21 cellular contexts compared by ENCODE assay signal in genomic region chr20:34143951-34144350, GRCh38. TPM values are rescaled to one million over a fixed set of nuclear protein-coding genes. Genes with fewer than 3 reads are reported as not detected.
DNase-seq lines count a peak whose midpoint lies in the region; ATAC-seq and TF ChIP-seq lines count a peak whose summit lies in the region.
"Had no signal": no experiment of that assay in that cellular context is flagged by ENCODE, and none has a peak within 500 bp of the region (broad histone marks: within the 10 kb centered on the region; RNA-seq: fewer than 3 reads in every experiment).

No MANE protein-coding gene starts in this region.

- no peaks in the 10 kb centered on the region for H3K27me3 ChIP-seq in gastrocnemius medialis

- in situ Hi-C loops in gastrocnemius medialis (cut with MboI; ENCODE audit: low sequenced_read_pairs in 4 of 4): loop anchor here in 1 of 4 donors (25.0 kb wide), 1 partner anchor 682 kb away; no protein-coding TSS in a partner anchor

- no peak for TF ChIP-seq POLR2A in gastrocnemius medialis (IDR thresholded peaks at IDR 0.05)

- intact Hi-C loops in gastrocnemius medialis (cut with DNase I; ENCODE audit: low total_unique reads): no loop called here

- ATAC-seq in HG03135 (IDR thresholded peaks at IDR 0.05; ENCODE audit: unreplicated experiment): no peak
- no peak for ATAC-seq in gastrocnemius medialis
- ATAC-seq: effector memory CD8-positive, alpha-beta T cell; stimulated activated naive CD8-positive, alpha-beta T cell treated with anti-CD3 and anti-CD28 coated beads, Interleukin-15, Interleukin-2, amounts not matched to agents 100 U/mL and 50 U/mL, for 24 hours had no signal

- TF ChIP-seq CTCF in choroid plexus epithelial cell (conservative IDR thresholded peaks at IDR 0.05; ENCODE audit: low read depth, low read length): no peak
- no peak for TF ChIP-seq CTCF in gastrocnemius medialis (IDR thresholded peaks at IDR 0.05 in 4 of 5, conservative IDR thresholded peaks at IDR 0.05 in 1 of 5)

- WGBS in mesodermal cell (ENCODE audit: insufficient coverage in 2 of 2), 2 experiments: 50% methylated on average over 1 of the region's 7 CpGs; no CpG with 5 or more reads in 1 of the 2 experiments

- H3K4me3 ChIP-seq in choroid plexus epithelial cell (ENCODE audit: low read depth, low read length) (no peak overlapping the region), mesodermal cell (ENCODE audit: extremely low read depth, insufficient read depth, low read length, poor library complexity, severe bottlenecking) (no peak overlapping the region), gastrocnemius medialis (no peak overlapping the region)
- H3K4me3 ChIP-seq: tibial nerve had no signal

- peaks cover 7% of the 10 kb centered on the region for H3K4me1 ChIP-seq in mesodermal cell (ENCODE audit: control insufficient read depth, insufficient read depth, low read length, poor library complexity, severe bottlenecking)
- H3K4me1 ChIP-seq in gastrocnemius medialis: no peaks in the 10 kb centered on the region
- H3K4me1 ChIP-seq: tibial nerve had no signal

- H3K27ac ChIP-seq in mesodermal cell (ENCODE audit: low read depth, low read length, severe bottlenecking): peak overlapping the region; percentile 16
- H3K27ac ChIP-seq in gastrocnemius medialis: no peak overlapping the region
- H3K27ac ChIP-seq: HL-60, KMS-11, tibial nerve had no signal

- no peaks in the 10 kb centered on the region for H3K9me3 ChIP-seq in mesodermal cell (ENCODE audit: control insufficient read depth, low read length)
- H3K9me3 ChIP-seq in gastrocnemius medialis: no peaks in the 10 kb centered on the region
- H3K9me3 ChIP-seq: tibial nerve had no signal

- DNase-seq in ELR (ENCODE audit: low read depth) (peak; percentile 58), NCI-H226 (peak; percentile 47), choroid plexus epithelial cell (ENCODE audit: low read depth) (peak; percentile 18), NOMO-1 treated with dmso at 0.1 percent for 144 hours (lab: John Stamatoyannopoulos, UW; ENCODE audit: unreplicated experiment) (no peak), OCI-M2 (lab: John Stamatoyannopoulos, UW; ENCODE audit: unreplicated experiment) (no peak), gastrocnemius medialis (no peak)
- DNase-seq: activated naive CD4-positive, alpha-beta T cell treated with Interleukin-2 at 50 U/mL for 16 hours; activated T-cell treated with anti-CD3 and anti-CD28 coated beads for 4 hours; AML-193; cerebellar nuclear complex; effector memory CD8-positive, alpha-beta T cell; kidney glomerular epithelial cell; NCI-H1048; NCI-H2029; NK-92 treated with Interleukin-12 subunit alpha and Interleukin-12 subunit beta, amount 100 ng/mL, for 24 hours; stimulated activated naive CD8-positive, alpha-beta T cell treated with anti-CD3 and anti-CD28 coated beads, Interleukin-15, Interleukin-2, amounts not matched to agents 100 U/mL and 50 U/mL, for 24 hours had no signal

- no peaks in the 10 kb centered on the region for H3K36me3 ChIP-seq in mesodermal cell (ENCODE audit: control insufficient read depth, insufficient read depth, low read length)
- H3K36me3 ChIP-seq in gastrocnemius medialis: no peaks in the 10 kb centered on the region
- H3K36me3 ChIP-seq: tibial nerve had no signal

RNA-seq across cellular contexts. Expression of gene EIF2S2, which starts 31.9 kb away (rescaled TPM):
- polyA plus RNA-seq in mesodermal cell (2013, experiment 1 of 2): 160 TPM
- polyA plus RNA-seq in mesodermal cell (2013, experiment 2 of 2): 181 TPM
- total RNA-seq in gastrocnemius medialis: 10 to 100 TPM; 79.0 to 85.2 (median 83.9) TPM

Comparison
In these comparisons a context has a peak if more than half of its experiments do, and no peak if none do; other contexts are left out.
1. DNase-seq: peak in ELR (single experiment), NCI-H226 (single experiment) and choroid plexus epithelial cell (single experiment); none in NOMO-1 treated with dmso at 0.1 percent for 144 hours (single experiment), OCI-M2 (single experiment) and gastrocnemius medialis (0 of 2).